Comparison of ENCODE assay signal across 8 cellular contexts in genomic region chr1:62688687-62689085, GRCh38. TPM values are rescaled to one million over a fixed set of nuclear protein-coding genes. Genes with fewer than 3 reads are reported as not detected.
DNase-seq lines count a peak whose midpoint lies in the region; TF ChIP-seq lines count a peak whose summit lies in the region.

No MANE protein-coding gene starts in this region.

- TF ChIP-seq POLR2A in ovary (IDR thresholded peaks at IDR 0.05): no peak

- 1 to 2% (median 1%) methylated on average over 10 of the region's 10 CpGs for WGBS in ovary, 3 donors

- DNase-seq in Daoy (ENCODE audit: low read depth) (peak; percentile 7), HAP-1 (ENCODE audit: low spot score in 2 of 2) (peak in 1 of 2 experiments; percentile 31), RPMI7951 (ENCODE audit: low read depth) (peak; percentile 37), epithelial cell of prostate (ENCODE audit: low read depth, low spot score) (no peak), ovary (no peak), NCI-H1436 (lab: John Stamatoyannopoulos, UW) (no peak), activated gamma-delta T cell treated with Interleukin-2 at 50 U/mL for 16 hours (no peak)
- no peak for DNase-seq in stimulated activated naive CD4-positive, alpha-beta T cell treated with Interleukin-2 at 50 U/mL for 16 hours (lab: John Stamatoyannopoulos, UW)

- H3K27ac ChIP-seq in epithelial cell of prostate: peak overlapping the region; percentile 81
- peak overlapping the region; percentile 52 to 80 for H3K27ac ChIP-seq in ovary

- in situ Hi-C loops in HAP-1 (cut with MboI; ENCODE audit: low sequenced_read_pairs): no loop called here

- TF ChIP-seq EP300 in ovary (IDR thresholded peaks at IDR 0.05): no peak

- H3K36me3 ChIP-seq in HAP-1 (replicated peaks) (no peaks in the 10 kb centered on the region), ovary (no peaks in the 10 kb centered on the region)

- peaks cover 33% of the 10 kb centered on the region for H3K4me1 ChIP-seq in HAP-1
- peaks cover 12% of the 10 kb centered on the region for H3K4me1 ChIP-seq in ovary (ENCODE audit: insufficient read depth)

- no peaks in the 10 kb centered on the region for H3K9me3 ChIP-seq in HAP-1
- H3K9me3 ChIP-seq in ovary: no peaks in the 10 kb centered on the region

- H3K4me3 ChIP-seq in HAP-1 (peak overlapping the region; percentile 70), ovary (peak overlapping the region; percentile 79)

- H3K27me3 ChIP-seq in HAP-1 (ENCODE audit: low read depth) (no peaks in the 10 kb centered on the region), ovary (no peaks in the 10 kb centered on the region)

- intact Hi-C loops in ovary (cut with DNase I): no loop called here

- no peak for TF ChIP-seq CTCF in ovary (IDR thresholded peaks at IDR 0.05)

RNA-seq across cellular contexts. Expression of gene DOCK7, which starts 0.5 kb away (rescaled TPM):
- 51.0 and 61.8 TPM in 2 replicates for total RNA-seq in Daoy (2014; rRNA removed; shearing (Covaris generic))
- total RNA-seq in RPMI7951 (2014; rRNA removed; shearing (Covaris generic)): 78.5 and 102 TPM in 2 replicates
- total RNA-seq in ovary: 10 to 100 TPM; 29.0 to 43.1 (median 39.9) TPM
- 10 to 100 TPM; 12.7 to 29.1 TPM for polyA plus RNA-seq in ovary

Comparison
In these comparisons a context has a peak if more than half of its experiments do, and no peak if none do; other contexts are left out.
1. DNase-seq: peak in Daoy (single experiment) and RPMI7951 (single experiment); none in epithelial cell of prostate (single experiment), ovary (0 of 5), NCI-H1436 (single experiment), stimulated activated naive CD4-positive, alpha-beta T cell treated with Interleukin-2 at 50 U/mL for 16 hours (single experiment) and activated gamma-delta T cell treated with Interleukin-2 at 50 U/mL for 16 hours (single experiment).